ENCODE assay signal across 14 cellular contexts in the genomic region with DNA sequence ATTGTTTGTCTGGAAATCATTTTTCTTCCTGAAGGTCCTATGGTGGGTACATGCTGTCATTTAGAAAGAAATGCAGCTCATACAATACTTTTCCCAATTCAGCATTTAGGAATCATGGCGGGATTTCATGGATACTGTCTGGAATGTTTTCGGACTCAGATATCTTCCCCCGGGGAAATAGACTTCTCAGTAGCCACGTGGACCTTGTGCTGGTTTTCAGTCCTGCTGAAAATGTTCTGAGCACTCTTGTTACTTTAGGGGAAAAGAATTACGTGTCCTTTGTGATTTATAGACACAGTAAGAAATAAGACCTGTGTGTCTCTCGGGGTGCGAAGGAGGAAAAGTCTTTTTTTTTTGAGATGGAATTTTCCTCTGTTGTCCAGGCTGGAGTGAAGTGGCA. TPM values are rescaled to one million over a fixed set of nuclear protein-coding genes. Genes with fewer than 3 reads are reported as not detected.
DNase-seq lines count a peak whose midpoint lies in the region; ATAC-seq and TF ChIP-seq lines count a peak whose summit lies in the region.
"Had no signal": no experiment of that assay in that cellular context is flagged by ENCODE, and none has a peak within 500 bp of the region (broad histone marks: within the 10 kb centered on the region; RNA-seq: fewer than 3 reads in every experiment).

No MANE protein-coding gene starts in this region.

- H3K27ac Mint-ChIP-seq in activated CD4-positive, alpha-beta T cell treated with anti-CD3 and anti-CD28 coated beads for 36 hours: peak overlapping the region; percentile 100
- H3K27ac Mint-ChIP-seq in T-helper 17 cell: peak overlapping the region; percentile 98

- H3K79me2 ChIP-seq in smooth muscle cell (ENCODE audit: low read depth): peaks cover 74% of the 10 kb centered on the region

- intact Hi-C loops in activated CD4-positive, alpha-beta T cell treated with anti-CD3 and anti-CD28 coated beads for 36 hours (cut with DNase I, micrococcal nuclease): loop anchor here (5.0 to 10.0 kb wide), 7 partner anchors 48 to 1303 kb away; a partner anchor contains a TSS
- intact Hi-C loops in dorsolateral prefrontal cortex (cut with DNase I): no loop called here
- intact Hi-C loops in left colon (cut with DNase I, micrococcal nuclease): no loop called here

- H3K36me3 Mint-ChIP-seq in activated CD4-positive, alpha-beta T cell treated with anti-CD3 and anti-CD28 coated beads for 36 hours (ENCODE audit: low read depth): peaks cover 67% of the 10 kb centered on the region
- no peaks in the 10 kb centered on the region for H3K36me3 Mint-ChIP-seq in T-helper 17 cell (ENCODE audit: low read depth)

- peaks cover 71% of the 10 kb centered on the region for H3K4me1 Mint-ChIP-seq in activated CD4-positive, alpha-beta T cell treated with anti-CD3 and anti-CD28 coated beads for 36 hours
- peaks cover 70% of the 10 kb centered on the region for H3K4me1 Mint-ChIP-seq in T-helper 17 cell

- no peaks in the 10 kb centered on the region for H3K36me3 ChIP-seq in smooth muscle cell (ENCODE audit: low read depth)
- H3K36me3 ChIP-seq: breast epithelium had no signal

- WGBS in smooth muscle cell (ENCODE audit: low lambda C conversion rate): 33% methylated on average over 7 of the region's 7 CpGs

- TF ChIP-seq CTCF in foreskin keratinocyte (conservative IDR thresholded peaks at IDR 0.05) (no peak), smooth muscle cell (IDR thresholded peaks at IDR 0.05; ENCODE audit: borderline replicate concordance, insufficient read depth, poor library complexity, severe bottlenecking) (no peak), dorsolateral prefrontal cortex (IDR thresholded peaks at IDR 0.05 in 54 of 56, conservative IDR thresholded peaks at IDR 0.05 in 2 of 56; ENCODE audit: low read depth in 1 of 56, partially characterized antibody in 56 of 56) (no peak)

- peak overlapping the region; percentile 95 for H3K4me3 Mint-ChIP-seq in activated CD4-positive, alpha-beta T cell treated with anti-CD3 and anti-CD28 coated beads for 36 hours
- H3K4me3 Mint-ChIP-seq in T-helper 17 cell: peak overlapping the region; percentile 98

- peaks cover 2% of the 10 kb centered on the region for H3K9me3 Mint-ChIP-seq in activated CD4-positive, alpha-beta T cell treated with anti-CD3 and anti-CD28 coated beads for 36 hours (ENCODE audit: low read depth)

- CTCF ChIA-PET in activated CD4-positive, alpha-beta T cell treated with anti-CD3 and anti-CD28 coated beads for 36 hours (lab: Charles Lee): no interaction called here

- H3K27me3 Mint-ChIP-seq in activated CD4-positive, alpha-beta T cell treated with anti-CD3 and anti-CD28 coated beads for 36 hours: no peaks in the 10 kb centered on the region
- H3K27me3 Mint-ChIP-seq in T-helper 17 cell: no peaks in the 10 kb centered on the region

- peaks cover 34% of the 10 kb centered on the region for H3F3A ChIP-seq in smooth muscle cell (ENCODE audit: low read depth)

- H3K4me3 ChIP-seq in smooth muscle cell: peak overlapping the region; percentile 86
- H3K4me3 ChIP-seq in dorsolateral prefrontal cortex: no peak overlapping the region

- H3K27ac ChIP-seq in foreskin keratinocyte: peak overlapping the region; percentile 59
- peak overlapping the region; percentile 92 for H3K27ac ChIP-seq in smooth muscle cell (ENCODE audit: low read depth)
- H3K27ac ChIP-seq in dorsolateral prefrontal cortex: no peak overlapping the region
- H3K27ac ChIP-seq: KMS-11 had no signal

- no peak for DNase-seq in activated CD4-positive, alpha-beta T cell treated with anti-CD3 and anti-CD28 coated beads for 36 hours
- no peak for DNase-seq in activated CD4-positive, alpha-beta T cell treated with anti-CD3 and anti-CD28 coated beads, Interleukin-2, amount 50 U/mL, for 1 hour
- DNase-seq in T-helper 17 cell: no peak
- DNase-seq in foreskin keratinocyte: no peak
- DNase-seq in smooth muscle cell (lab: John Stamatoyannopoulos, UW; ENCODE audit: unreplicated experiment): no peak
- DNase-seq in dorsolateral prefrontal cortex: no peak
- DNase-seq in left colon: no peak
- DNase-seq in HT-29 (ENCODE audit: low spot score): no peak
- DNase-seq: activated CD4-positive, alpha-beta T cell treated with anti-CD3 and anti-CD28 coated beads, Interleukin-2, amount 50 U/mL, for 4 hours; mesendoderm; NCI-H226; stimulated activated CD4-positive, alpha-beta T cell treated with anti-CD3 and anti-CD28 coated beads, Interleukin-12 subunit alpha, Interleukin-12 subunit beta, amount 100 ng/mL, for 4 hours had no signal

- H3K27me3 ChIP-seq in foreskin keratinocyte (no peaks in the 10 kb centered on the region), smooth muscle cell (ENCODE audit: low read depth) (no peaks in the 10 kb centered on the region), dorsolateral prefrontal cortex (peaks cover 0 to 79% (median 34%) of the 10 kb centered on the region in 45 donors)
- H3K27me3 ChIP-seq: breast epithelium had no signal

- H3K4me1 ChIP-seq in foreskin keratinocyte (peaks cover 20% of the 10 kb centered on the region), smooth muscle cell (ENCODE audit: low read depth) (peaks cover 29% of the 10 kb centered on the region)
- H3K4me1 ChIP-seq: breast epithelium had no signal

- peak overlapping the region; percentile 42 for H3K9ac ChIP-seq in smooth muscle cell (ENCODE audit: low read depth)
- H3K9ac ChIP-seq: KMS-11 had no signal

- H3K9me3 ChIP-seq in T-helper 17 cell (ENCODE audit: control insufficient read depth, low read length, poor library complexity, severe bottlenecking) (no peaks in the 10 kb centered on the region), smooth muscle cell (replicated peaks; ENCODE audit: low read depth) (no peaks in the 10 kb centered on the region)
- H3K9me3 ChIP-seq: breast epithelium had no signal

- H3K4me2 ChIP-seq in smooth muscle cell: peak overlapping the region; percentile 97
- H3K4me2 ChIP-seq: KMS-11 had no signal

- POLR2A ChIA-PET in activated CD4-positive, alpha-beta T cell treated with anti-CD3 and anti-CD28 coated beads for 36 hours (lab: Charles Lee): no interaction called here

- peaks cover 70% of the 10 kb centered on the region for H4K20me1 ChIP-seq in smooth muscle cell (ENCODE audit: low read depth)

- H2AFZ ChIP-seq in smooth muscle cell (ENCODE audit: low read depth): no peak overlapping the region

- ATAC-seq in activated CD4-positive, alpha-beta T cell treated with anti-CD3 and anti-CD28 coated beads for 36 hours: no peak
- ATAC-seq in T-helper 17 cell (no peak), foreskin keratinocyte (no peak), left colon (no peak)

RNA-seq across cellular contexts. Expression of a gene that starts 3.8 kb away (rescaled TPM):
- total RNA-seq in activated CD4-positive, alpha-beta T cell treated with anti-CD3 and anti-CD28 coated beads for 36 hours: 100 to 1,000 TPM; 169 to 216 TPM
- total RNA-seq in T-helper 17 cell (100 to 1,000 TPM; 227 to 275 TPM), foreskin keratinocyte (237 and 271 TPM in 2 replicates), smooth muscle cell (647 and 726 TPM in 2 replicates), dorsolateral prefrontal cortex (100 to 1,000 TPM in 18 of 120 experiments, 10 to 100 TPM in 102; 27.0 to 172 (median 63.6) TPM), left colon (100 to 1,000 TPM; 164 to 191 TPM)
- polyA plus RNA-seq in foreskin keratinocyte (324 and 363 TPM in 2 replicates), smooth muscle cell (1,194 and 1,373 TPM in 2 replicates)
- 0.44 and 2.4 TPM in 2 replicates for total RNA-seq in HT-29 (2014; rRNA removed; shearing (Covaris generic))

RNA-seq across cellular contexts. Expression of a gene that starts 57.0 kb away (rescaled TPM):
- total RNA-seq in activated CD4-positive, alpha-beta T cell treated with anti-CD3 and anti-CD28 coated beads for 36 hours: not detected
- total RNA-seq in T-helper 17 cell (under 1 TPM in 1 of 2 donors, not detected in 1; 0.34 TPM), foreskin keratinocyte (17.6 and 20.4 TPM in 2 replicates), smooth muscle cell (1.1 and 2.6 TPM in 2 replicates), dorsolateral prefrontal cortex (1 to 10 TPM in 1 of 120 experiments, under 1 TPM in 20, not detected in 99; 0.16 to 1.3 (median 0.22) TPM), left colon (under 1 TPM in 1 of 2 donors, not detected in 1; 0.11 TPM)
- polyA plus RNA-seq in foreskin keratinocyte (17.6 and 18.7 TPM in 2 replicates), smooth muscle cell (1.3 and 3.6 TPM in 2 replicates)
- total RNA-seq in HT-29 (2014; rRNA removed; shearing (Covaris generic)): not detected in 2 replicates

Comparison
In these comparisons a context has a peak if more than half of its experiments do, and no peak if none do; other contexts are left out.
1. H3K27ac ChIP-seq: peak in foreskin keratinocyte (single experiment) and smooth muscle cell (single experiment); none in dorsolateral prefrontal cortex (0 of 59).
2. intact Hi-C loops: an anchor here in activated CD4-positive, alpha-beta T cell treated with anti-CD3 and anti-CD28 coated beads for 36 hours (5.0 to 10.0 kb wide); none called in dorsolateral prefrontal cortex and left colon.